In genomic region chr6:125741336-125741735, GRCh38 we compare ENCODE assay signal across 26 cellular contexts. TPM values are rescaled to one million over a fixed set of nuclear protein-coding genes. Genes with fewer than 3 reads are reported as not detected.
DNase-seq lines count a peak whose midpoint lies in the region; ATAC-seq, FAIRE-seq and TF ChIP-seq lines count a peak whose summit lies in the region.
"Had no signal": no experiment of that assay in that cellular context is flagged by ENCODE, and none has a peak within 500 bp of the region (broad histone marks: within the 10 kb centered on the region; RNA-seq: fewer than 3 reads in every experiment).

No MANE protein-coding gene starts in this region.

- TF ChIP-seq CTCF in activated CD8-positive, alpha-beta T cell treated with anti-CD3 and anti-CD28 coated beads for 36 hours (IDR thresholded peaks at IDR 0.05), result no peak
- TF ChIP-seq CTCF in GM12878 (IDR thresholded peaks at IDR 0.05 in 2 of 3, conservative IDR thresholded peaks at IDR 0.05 in 1 of 3; ENCODE audit: control insufficient read depth in 2 of 3, extremely low read depth in 1 of 3, insufficient read depth in 1 of 3, low read depth in 3 of 3, low read length in 3 of 3) (no peak), thoracic aorta (IDR thresholded peaks at IDR 0.05) (no peak), stomach (IDR thresholded peaks at IDR 0.05) (no peak)

- no peak for TF ChIP-seq RAD21 in GM12878 (IDR thresholded peaks at IDR 0.05; ENCODE audit: insufficient read depth, low read depth, low read length)

- H3K4me3 ChIP-seq in GM12878 (no peak overlapping the region), thoracic aorta (no peak overlapping the region), stomach (no peak overlapping the region)
- H3K4me3 ChIP-seq: GM23248, PC-9, SJCRH30 had no signal

- RAD21 ChIA-PET in GM12878 (lab: Charles Lee; ENCODE audit: unreplicated experiment), result interaction anchor here (1.2 kb wide), 1 partner anchor 12 kb away, joined by 3 read pairs; no protein-coding TSS in a partner anchor

- in situ Hi-C loops in GM12878 (cut with MboI), result no loop called here

- no peak overlapping the region for H3K27ac Mint-ChIP-seq in activated CD8-positive, alpha-beta T cell treated with anti-CD3 and anti-CD28 coated beads for 36 hours
- no peak overlapping the region for H3K27ac Mint-ChIP-seq in activated CD8-positive, alpha-beta T cell treated with anti-CD3 and anti-CD28 coated beads, Interleukin-2, amount 10 ng/mL, durations not matched to agents 7 days and 5 days

- no peaks in the 10 kb centered on the region for H3K36me3 Mint-ChIP-seq in activated CD8-positive, alpha-beta T cell treated with anti-CD3 and anti-CD28 coated beads for 36 hours (ENCODE audit: low read depth)
- H3K36me3 Mint-ChIP-seq in activated CD8-positive, alpha-beta T cell treated with anti-CD3 and anti-CD28 coated beads, Interleukin-2, amount 10 ng/mL, durations not matched to agents 7 days and 5 days (ENCODE audit: low read depth), result no peaks in the 10 kb centered on the region

- peaks cover 38% of the 10 kb centered on the region for H3K27me3 Mint-ChIP-seq in activated CD8-positive, alpha-beta T cell treated with anti-CD3 and anti-CD28 coated beads for 36 hours
- H3K27me3 Mint-ChIP-seq in activated CD8-positive, alpha-beta T cell treated with anti-CD3 and anti-CD28 coated beads, Interleukin-2, amount 10 ng/mL, durations not matched to agents 7 days and 5 days (ENCODE audit: low read depth), result peaks cover 37% of the 10 kb centered on the region

- no peak overlapping the region for H3K4me3 Mint-ChIP-seq in activated CD8-positive, alpha-beta T cell treated with anti-CD3 and anti-CD28 coated beads for 36 hours
- H3K4me3 Mint-ChIP-seq in activated CD8-positive, alpha-beta T cell treated with anti-CD3 and anti-CD28 coated beads, Interleukin-2, amount 10 ng/mL, durations not matched to agents 7 days and 5 days, result no peak overlapping the region

- H3K4me1 Mint-ChIP-seq in activated CD8-positive, alpha-beta T cell treated with anti-CD3 and anti-CD28 coated beads for 36 hours (ENCODE audit: low read depth), result peaks cover 3% of the 10 kb centered on the region
- H3K4me1 Mint-ChIP-seq in activated CD8-positive, alpha-beta T cell treated with anti-CD3 and anti-CD28 coated beads, Interleukin-2, amount 10 ng/mL, durations not matched to agents 7 days and 5 days (ENCODE audit: low read depth), result peaks cover 5% of the 10 kb centered on the region

- no peak overlapping the region for H3K4me2 ChIP-seq in GM12878 (ENCODE audit: control insufficient read depth, insufficient read depth)
- H3K4me2 ChIP-seq: PC-9 had no signal

- intact Hi-C loops in activated CD8-positive, alpha-beta T cell treated with anti-CD3 and anti-CD28 coated beads for 36 hours (cut with micrococcal nuclease), result no loop called here
- intact Hi-C loops in GM12878 (cut with micrococcal nuclease; ENCODE audit: unreplicated experiment), result no loop called here
- intact Hi-C loops in stomach (cut with DNase I; ENCODE audit: low total_unique reads), result no loop called here

- H3K27ac ChIP-seq in GM12878 (ENCODE audit: control insufficient read depth, insufficient read depth), result no peak overlapping the region
- peak overlapping the region; percentile 98 to 99 for H3K27ac ChIP-seq in thoracic aorta
- no peak overlapping the region for H3K27ac ChIP-seq in stomach
- H3K27ac ChIP-seq: GM23248, PC-9, SJCRH30 had no signal

- H3K9me3 Mint-ChIP-seq in activated CD8-positive, alpha-beta T cell treated with anti-CD3 and anti-CD28 coated beads for 36 hours, result no peaks in the 10 kb centered on the region
- no peaks in the 10 kb centered on the region for H3K9me3 Mint-ChIP-seq in activated CD8-positive, alpha-beta T cell treated with anti-CD3 and anti-CD28 coated beads, Interleukin-2, amount 10 ng/mL, durations not matched to agents 7 days and 5 days (ENCODE audit: insufficient read depth)

- no TSS peak for BruUV-seq in GM12878 (replicated peaks; lab: Mats Ljungman, UMichigan)

- peak; percentile 49 for ATAC-seq in activated CD8-positive, alpha-beta T cell treated with anti-CD3 and anti-CD28 coated beads for 36 hours
- no peak for ATAC-seq in activated CD8-positive, alpha-beta T cell treated with anti-CD3 and anti-CD28 coated beads, Interleukin-2, amount 10 ng/mL, durations not matched to agents 7 days and 5 days
- ATAC-seq in HG03175 (IDR thresholded peaks at IDR 0.05; ENCODE audit: unreplicated experiment) (peak; percentile 43), GM12878 (peak; percentile 59; the same call in 2 of the 3 replicates), thoracic aorta (ENCODE audit: insufficient number of reproducible peaks, low FRiP score, low read depth) (no peak), HG02571 (IDR thresholded peaks at IDR 0.05; ENCODE audit: unreplicated experiment) (no peak)
- ATAC-seq: Right ventricle myocardium inferior, SK-N-SH treated with all-trans-retinoic acid at 6 μM for 48 hours had no signal

- WGBS in GM12878 (ENCODE audit: insufficient coverage, insufficient replicate concordance, low lambda C conversion rate, missing lambda C conversion rate), result 59% methylated on average over 2 of the region's 2 CpGs
- WGBS in stomach, 5 donors, result 86 to 93% (median 91%) methylated on average over 2 of the region's 2 CpGs

- H3K4me1 ChIP-seq in GM12878 (ENCODE audit: control insufficient read depth, insufficient read depth, low read length) (no peaks in the 10 kb centered on the region), thoracic aorta (ENCODE audit: control insufficient read depth in 1 of 2, low read depth in 2 of 2) (peaks cover 7 to 38% of the 10 kb centered on the region in 2 donors), stomach (peaks cover 0 to 8% (median 1%) of the 10 kb centered on the region in 4 donors)
- H3K4me1 ChIP-seq: SJCRH30 had no signal

- no peaks in the 10 kb centered on the region for H3K79me2 ChIP-seq in GM12878 (ENCODE audit: control insufficient read depth, insufficient read depth, low read length)

- no peak overlapping the region for H2AFZ ChIP-seq in GM12878 (ENCODE audit: control insufficient read depth, low read depth, low read length)
- H2AFZ ChIP-seq: GM23248, PC-9 had no signal

- H3K9ac ChIP-seq in GM12878 (ENCODE audit: control insufficient read depth, insufficient read depth, low read length), result no peak overlapping the region
- H3K9ac ChIP-seq: GM23248 had no signal

- H3K9me3 ChIP-seq in GM12878 (replicated peaks; ENCODE audit: control insufficient read depth, insufficient read depth, low read length), result no peaks in the 10 kb centered on the region
- no peaks in the 10 kb centered on the region for H3K9me3 ChIP-seq in thoracic aorta
- H3K9me3 ChIP-seq in stomach, result no peaks in the 10 kb centered on the region
- H3K9me3 ChIP-seq: SJCRH30 had no signal

- DNase-seq in activated CD8-positive, alpha-beta T cell treated with anti-CD3 and anti-CD28 coated beads for 36 hours, result no peak
- DNase-seq in activated CD8-positive, alpha-beta T cell treated with anti-CD3 and anti-CD28 coated beads, Interleukin-2, amount 10 ng/mL, durations not matched to agents 7 days and 5 days, result no peak
- no peak for DNase-seq in GM12878 (ENCODE audit: low read depth, low spot score)
- no peak for DNase-seq in thoracic aorta (ENCODE audit: low spot score)
- no peak for DNase-seq in globus pallidus (ENCODE audit: low spot score)
- DNase-seq in stomach, result no peak
- DNase-seq: DMS153; DND-41; GM23248; H7; NCI-H1092 treated with DMSO at 0.1 percent for 48 hours; NCI-H1436; NCI-H187 treated with DMSO at 0.1 percent for 48 hours; NCI-H446 treated with DMSO at 0.1 percent for 48 hours; NCI-H526; NCI-H82; NK-92 treated with Interleukin-12 subunit alpha and Interleukin-12 subunit beta, amount 100 ng/mL, for 24 hours; PC-9; SJCRH30 had no signal

- POLR2A ChIA-PET in activated CD8-positive, alpha-beta T cell treated with anti-CD3 and anti-CD28 coated beads for 36 hours (lab: Charles Lee), result no interaction called here
- POLR2A ChIA-PET in activated CD8-positive, alpha-beta T cell treated with anti-CD3 and anti-CD28 coated beads, Interleukin-2, amount 10 ng/mL, durations not matched to agents 7 days and 5 days (lab: Charles Lee), result no interaction called here
- POLR2A ChIA-PET in GM12878 (lab: Charles Lee), result no interaction called here

- TF ChIP-seq POLR2A in GM12878 (IDR thresholded peaks at IDR 0.05; ENCODE audit: low read depth, low read length), result no peak
- no peak for TF ChIP-seq POLR2A in stomach (IDR thresholded peaks at IDR 0.05)

- H3K36me3 ChIP-seq in GM12878 (ENCODE audit: control insufficient read depth in 2 of 2, insufficient read depth in 2 of 2, low read length in 1 of 2) (no peaks in the 10 kb centered on the region), thoracic aorta (no peaks in the 10 kb centered on the region), stomach (no peaks in the 10 kb centered on the region)
- H3K36me3 ChIP-seq: SJCRH30 had no signal

- no peaks in the 10 kb centered on the region for H4K20me1 ChIP-seq in GM12878 (ENCODE audit: control insufficient read depth, insufficient read depth)

- FAIRE-seq in GM12878 (lab: Jason Lieb, UNC), result no peak

- SMC1A ChIA-PET in GM12878 (lab: Charles Lee; ENCODE audit: uncharacterized antibody, unreplicated experiment), result interaction anchor here (0.9 to 1.9 kb wide), 3 partner anchors 9 to 27 kb away, joined by 3 to 13 read pairs (median 4); no protein-coding TSS in a partner anchor

- CTCF ChIA-PET in activated CD8-positive, alpha-beta T cell treated with anti-CD3 and anti-CD28 coated beads for 36 hours (lab: Charles Lee), result interaction anchor here (1.4 to 1.5 kb wide), 2 partner anchors 12 to 430 kb away, joined by 3 to 5 read pairs; no protein-coding TSS in a partner anchor
- CTCF ChIA-PET in activated CD8-positive, alpha-beta T cell treated with anti-CD3 and anti-CD28 coated beads, Interleukin-2, amount 10 ng/mL, durations not matched to agents 7 days and 5 days (lab: Charles Lee), result interaction anchor here (1.1 to 1.9 kb wide), 3 partner anchors 10 to 430 kb away, joined by 5 to 7 read pairs (median 6); no protein-coding TSS in a partner anchor
- CTCF ChIA-PET in GM12878 (lab: Yijun Ruan, JAX), result interaction anchor here (1.0 to 1.9 kb wide), 4 partner anchors 10 to 448 kb away, joined by 3 to 7 read pairs (median 4); no protein-coding TSS in a partner anchor

- H3K27me3 ChIP-seq in GM12878 (replicated peaks in 1 of 2; ENCODE audit: control insufficient read depth in 2 of 2, insufficient read depth in 2 of 2, low read length in 1 of 2), result no peaks in the 10 kb centered on the region; a peak in 2 of 4 replicates
- no peaks in the 10 kb centered on the region for H3K27me3 ChIP-seq in thoracic aorta (replicated peaks; ENCODE audit: insufficient read depth)
- H3K27me3 ChIP-seq in stomach, result peaks cover 0 to 21% (median 14%) of the 10 kb centered on the region in 3 donors

- TF ChIP-seq EP300 in GM12878 (IDR thresholded peaks at IDR 0.05; ENCODE audit: borderline replicate concordance in 1 of 2, control insufficient read depth in 1 of 2, low read depth in 2 of 2, low read length in 2 of 2) (no peak), stomach (IDR thresholded peaks at IDR 0.05) (no peak)

RNA-seq across cellular contexts. Expression of gene HEY2, which starts 8.1 kb away (rescaled TPM):
- total RNA-seq in activated CD8-positive, alpha-beta T cell treated with anti-CD3 and anti-CD28 coated beads for 36 hours, result not detected
- not detected for total RNA-seq in activated CD8-positive, alpha-beta T cell treated with anti-CD3 and anti-CD28 coated beads, Interleukin-2, amount 10 ng/mL, durations not matched to agents 7 days and 5 days
- 0.17 TPM in 1 of 2 replicates, not detected in the other for total RNA-seq in GM12878 (2013; cell fraction: nucleolus; rRNA removed)
- total RNA-seq in GM12878 (2014; rRNA removed) (0.11 TPM in 1 of 2 replicates, not detected in the other), GM12878 (2014; rRNA removed; fragmentation: Illumina TruSeq; extraction: Trizol) (0.09 TPM in 1 of 2 replicates, not detected in the other), GM12878 (2021) (0.08 and 0.11 TPM in 2 replicates), thoracic aorta (10 to 100 TPM; 26.5 to 40.9 TPM), stomach (1 to 10 TPM in 3 of 5 donors, not detected in 2; 1.0 to 1.7 (median 1.3) TPM)
- polyA plus RNA-seq in GM12878 (2011; ENCODE audit: low read depth), result 0.22 TPM
- polyA plus RNA-seq in GM12878 (2011; rRNA removed) (not detected in 2 replicates), GM12878 (2014; fragmentation: Illumina TruSeq; extraction: Trizol) (0.01 TPM in 1 of 2 replicates, not detected in the other), GM12878 (2014; fragmentation: Nextera tagmentation; extraction: Ambion mirVana) (not detected), GM12878 (2014; rRNA removed) (0.08 and 0.09 TPM in 2 replicates), GM12878 (2016; fragmentation: Nextera tagmentation; extraction: Ambion mirVana) (under 1 TPM; 0.14 to 0.32 TPM), stomach (1 to 10 TPM in 2 of 3 donors, under 1 TPM in 1; 0.83 to 3.8 (median 1.1) TPM)
- not detected in 2 replicates for polyA plus RNA-seq in GM12878 (2011; cell fraction: cytosol; rRNA removed)
- polyA plus RNA-seq in GM12878 (2011; cell fraction: nucleus; rRNA removed), result 0.04 TPM in 1 of 2 replicates, not detected in the other
- 0.24 TPM in 2 replicates for polyA plus RNA-seq in GM12878 (2012)
- not detected in 2 replicates for polyA minus RNA-seq in GM12878 (2011; rRNA and poly(A)+ RNA removed)
- polyA minus RNA-seq in GM12878 (2011; cell fraction: cytosol; rRNA and poly(A)+ RNA removed), result not detected in 2 replicates
- not detected in 2 replicates for polyA minus RNA-seq in GM12878 (2011; cell fraction: nucleus; rRNA and poly(A)+ RNA removed)
- total RNA-seq: A172, GM23248, M059J, PC-9 had no signal
- polyA plus RNA-seq: BJ, GM23248 had no signal

RNA-seq across cellular contexts. Expression of gene NCOA7, which starts 49.4 kb away (rescaled TPM):
- 10 to 100 TPM; 43.4 to 44.9 TPM for total RNA-seq in activated CD8-positive, alpha-beta T cell treated with anti-CD3 and anti-CD28 coated beads for 36 hours
- 10 to 100 TPM; 27.8 to 31.7 TPM for total RNA-seq in activated CD8-positive, alpha-beta T cell treated with anti-CD3 and anti-CD28 coated beads, Interleukin-2, amount 10 ng/mL, durations not matched to agents 7 days and 5 days
- 24.6 and 31.1 TPM in 2 replicates for total RNA-seq in GM12878 (2013; cell fraction: nucleolus; rRNA removed)
- total RNA-seq in GM12878 (2014; rRNA removed), result 24.5 and 29.8 TPM in 2 replicates
- 43.8 and 44.9 TPM in 2 replicates for total RNA-seq in GM12878 (2014; rRNA removed; fragmentation: Illumina TruSeq; extraction: Trizol)
- 46.1 and 50.3 TPM in 2 replicates for total RNA-seq in GM12878 (2021)
- polyA plus RNA-seq in GM12878 (2011; ENCODE audit: low read depth), result 17.0 TPM
- 50.0 and 55.5 TPM in 2 replicates for polyA plus RNA-seq in GM12878 (2011; rRNA removed)
- 24.8 and 27.7 TPM in 2 replicates for polyA plus RNA-seq in GM12878 (2011; cell fraction: cytosol; rRNA removed)
- 21.3 and 27.9 TPM in 2 replicates for polyA plus RNA-seq in GM12878 (2011; cell fraction: nucleus; rRNA removed)
- polyA plus RNA-seq in GM12878 (2012), result 19.6 and 24.0 TPM in 2 replicates
- polyA plus RNA-seq in GM12878 (2014; fragmentation: Illumina TruSeq; extraction: Trizol), result 49.7 and 55.3 TPM in 2 replicates
- 10 to 100 TPM; 18.9 to 28.8 TPM for polyA plus RNA-seq in GM12878 (2014; fragmentation: Nextera tagmentation; extraction: Ambion mirVana)
- 20.1 and 21.4 TPM in 2 replicates for polyA plus RNA-seq in GM12878 (2014; rRNA removed)
- polyA plus RNA-seq in GM12878 (2016; fragmentation: Nextera tagmentation; extraction: Ambion mirVana), result 10 to 100 TPM; 32.9 to 35.4 TPM
- 80.7 and 105 TPM in 2 replicates for polyA minus RNA-seq in GM12878 (2011; rRNA and poly(A)+ RNA removed)
- polyA minus RNA-seq in GM12878 (2011; cell fraction: cytosol; rRNA and poly(A)+ RNA removed), result 25.5 and 28.4 TPM in 2 replicates
- polyA minus RNA-seq in GM12878 (2011; cell fraction: nucleus; rRNA and poly(A)+ RNA removed), result 19.9 and 34.3 TPM in 2 replicates
- total RNA-seq in thoracic aorta, result 10 to 100 TPM; 29.6 to 87.1 TPM
- 100 to 1,000 TPM in 1 of 5 donors, 10 to 100 TPM in 3, 1 to 10 TPM in 1; 1.2 to 131 (median 27.5) TPM for total RNA-seq in stomach
- polyA plus RNA-seq in stomach, result 10 to 100 TPM; 13.7 to 26.0 (median 17.6) TPM

Comparison
In these comparisons a context has a peak if more than half of its experiments do, and no peak if none do; other contexts are left out.
1. ATAC-seq: peak in activated CD8-positive, alpha-beta T cell treated with anti-CD3 and anti-CD28 coated beads for 36 hours (single experiment), HG03175 (single experiment) and GM12878 (single experiment); none in activated CD8-positive, alpha-beta T cell treated with anti-CD3 and anti-CD28 coated beads, Interleukin-2, amount 10 ng/mL, durations not matched to agents 7 days and 5 days (single experiment), thoracic aorta (single experiment) and HG02571 (single experiment).
2. H3K27ac ChIP-seq: peak in thoracic aorta (2 of 2); none in GM12878 (single experiment) and stomach (0 of 5).
3. RNA of gene HEY2, which starts 8.1 kb away (total RNA-seq): 26.5 to 40.9 TPM in thoracic aorta; 1.0 to 1.7 TPM in stomach, 0.08 to 0.17 TPM in GM12878, not detected in activated CD8-positive, alpha-beta T cell treated with anti-CD3 and anti-CD28 coated beads for 36 hours and not detected in activated CD8-positive, alpha-beta T cell treated with anti-CD3 and anti-CD28 coated beads, Interleukin-2, amount 10 ng/mL, durations not matched to agents 7 days and 5 days; every median in the first group is over 10 times any median in the second.